Comparison of ENCODE assay signal across 15 cellular contexts in the genomic region with DNA sequence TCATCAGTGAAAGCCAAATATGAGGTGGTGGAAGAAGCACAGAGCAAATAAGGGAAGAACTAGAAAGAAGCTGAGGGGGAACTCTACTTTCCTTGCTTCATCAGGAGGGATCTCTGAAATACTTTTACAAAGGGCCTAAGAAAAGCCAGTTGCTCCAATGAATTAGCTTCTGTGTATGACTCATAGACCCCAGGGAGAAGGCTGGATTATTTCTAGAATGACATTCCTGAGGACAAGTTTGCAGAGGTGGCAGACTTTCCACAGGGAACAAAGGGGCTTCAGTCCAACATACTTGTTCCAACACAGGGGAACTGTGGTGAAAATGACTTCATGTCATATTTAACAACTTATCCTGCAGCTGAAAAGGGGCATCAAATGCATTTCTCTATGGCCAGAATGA. TPM values are rescaled to one million over a fixed set of nuclear protein-coding genes. Genes with fewer than 3 reads are reported as not detected.
DNase-seq lines count a peak whose midpoint lies in the region; ATAC-seq and TF ChIP-seq lines count a peak whose summit lies in the region.
"Had no signal": no experiment of that assay in that cellular context is flagged by ENCODE, and none has a peak within 500 bp of the region (broad histone marks: within the 10 kb centered on the region; RNA-seq: fewer than 3 reads in every experiment).

No MANE protein-coding gene starts in this region.

- no peaks in the 10 kb centered on the region for H3K27me3 Mint-ChIP-seq in endothelial cell (ENCODE audit: unreplicated experiment)

- no peak for ATAC-seq in HG03095 (IDR thresholded peaks at IDR 0.05; ENCODE audit: unreplicated experiment)
- no peak for ATAC-seq in activated naive CD4-positive, alpha-beta T cell treated with anti-CD3 and anti-CD28 coated beads, Interleukin-2, amount 50 U/mL, for 72 hours

- no peaks in the 10 kb centered on the region for H3K9me3 Mint-ChIP-seq in endothelial cell (ENCODE audit: unreplicated experiment)
- no peaks in the 10 kb centered on the region for H3K9me3 Mint-ChIP-seq in activated naive CD4-positive, alpha-beta T cell treated with anti-CD3 and anti-CD28 coated beads, Interleukin-2, amount 50 U/mL, for 72 hours

- H3K4me2 ChIP-seq in osteoblast (ENCODE audit: insufficient read depth, low read length): peak overlapping the region; percentile 56

- H3K79me2 ChIP-seq in osteoblast (ENCODE audit: insufficient read depth, low read length): no peaks in the 10 kb centered on the region

- no peaks in the 10 kb centered on the region for H3K36me3 Mint-ChIP-seq in endothelial cell (ENCODE audit: low read depth, unreplicated experiment)
- no peaks in the 10 kb centered on the region for H3K36me3 Mint-ChIP-seq in activated naive CD4-positive, alpha-beta T cell treated with anti-CD3 and anti-CD28 coated beads, Interleukin-2, amount 50 U/mL, for 72 hours

- intact Hi-C loops in prostate gland (cut with DNase I): loop anchor here (10.0 kb wide), 1 partner anchor 59 kb away; the partner anchor contains the start of genes AUP1, DQX1 and HTRA2

- H3K9ac ChIP-seq in NT2/D1 (ENCODE audit: insufficient read length, low read depth): no peak overlapping the region

- no peaks in the 10 kb centered on the region for H4K20me1 ChIP-seq in osteoblast (ENCODE audit: insufficient read depth, low read length)

- H3K27ac Mint-ChIP-seq in endothelial cell (ENCODE audit: unreplicated experiment): peak overlapping the region; percentile 38
- H3K27ac Mint-ChIP-seq in activated naive CD4-positive, alpha-beta T cell treated with anti-CD3 and anti-CD28 coated beads, Interleukin-2, amount 50 U/mL, for 72 hours: peak overlapping the region in 1 of 2 donors; percentile 31

- DNase-seq in EH (ENCODE audit: low read depth) (peak; percentile 82), NT2/D1 (ENCODE audit: low read depth, low spot score) (peak; percentile 13), endothelial cell (ENCODE audit: low spot score) (no peak), osteoblast (ENCODE audit: insufficient read length, low spot score, missing footprints) (peak; percentile 23), SIG-M5 treated with dmso at 0.1 percent for 504 hours (lab: John Stamatoyannopoulos, UW; ENCODE audit: unreplicated experiment) (no peak), prostate gland (ENCODE audit: low spot score) (no peak)
- no peak for DNase-seq in activated naive CD4-positive, alpha-beta T cell treated with anti-CD3 and anti-CD28 coated beads, Interleukin-2, amount 50 U/mL, for 72 hours (ENCODE audit: low spot score in 2 of 2)
- DNase-seq: Calu3, dorsolateral prefrontal cortex, hypothalamus, NCI-H1092 treated with DMSO at 0.1 percent for 48 hours, NCI-H526, small intestine, uterus had no signal

- peaks cover 10% of the 10 kb centered on the region for H3K4me1 Mint-ChIP-seq in endothelial cell (ENCODE audit: unreplicated experiment)

- TF ChIP-seq CTCF in endothelial cell (IDR thresholded peaks at IDR 0.05; ENCODE audit: unreplicated experiment) (no peak), osteoblast (IDR thresholded peaks at IDR 0.05; ENCODE audit: extremely low read depth, low read depth, low read length) (no peak), prostate gland (IDR thresholded peaks at IDR 0.05) (no peak)

- no peak for TF ChIP-seq POLR2A in prostate gland (IDR thresholded peaks at IDR 0.05)

- H3K36me3 ChIP-seq in NT2/D1 (ENCODE audit: insufficient read depth, insufficient read length, low read length): peaks cover 9% of the 10 kb centered on the region
- no peaks in the 10 kb centered on the region for H3K36me3 ChIP-seq in osteoblast (ENCODE audit: insufficient read depth, low read length)
- no peaks in the 10 kb centered on the region for H3K36me3 ChIP-seq in prostate gland
- H3K36me3 ChIP-seq: uterus had no signal

- no peak overlapping the region for H2AFZ ChIP-seq in osteoblast (ENCODE audit: low read length)

- H3K27ac ChIP-seq in osteoblast (ENCODE audit: low read depth, low read length): peak overlapping the region; percentile 73
- no peak overlapping the region for H3K27ac ChIP-seq in prostate gland
- H3K27ac ChIP-seq: dorsolateral prefrontal cortex, uterus had no signal

- H3K4me3 ChIP-seq in NT2/D1 (ENCODE audit: insufficient read length, low read depth): no peak overlapping the region
- H3K4me3 ChIP-seq in osteoblast (ENCODE audit: insufficient read depth, low read length): no peak overlapping the region
- H3K4me3 ChIP-seq in prostate gland: no peak overlapping the region
- H3K4me3 ChIP-seq: dorsolateral prefrontal cortex, uterus had no signal

- H3K4me1 ChIP-seq in NT2/D1 (ENCODE audit: insufficient read depth, insufficient read length) (no peaks in the 10 kb centered on the region), osteoblast (ENCODE audit: insufficient read depth, low read length) (peaks cover 34% of the 10 kb centered on the region), prostate gland (replicated peaks) (no peaks in the 10 kb centered on the region)
- H3K4me1 ChIP-seq: uterus had no signal

- no peak overlapping the region for H3K4me3 Mint-ChIP-seq in endothelial cell (ENCODE audit: unreplicated experiment)

- no peaks in the 10 kb centered on the region for H3K9me3 ChIP-seq in NT2/D1 (ENCODE audit: insufficient read depth, low read length)
- H3K9me3 ChIP-seq in osteoblast (ENCODE audit: low read depth, low read length): no peaks in the 10 kb centered on the region
- no peaks in the 10 kb centered on the region for H3K9me3 ChIP-seq in prostate gland
- H3K9me3 ChIP-seq: uterus had no signal

- H3K27me3 ChIP-seq in NT2/D1 (ENCODE audit: insufficient read depth, insufficient read length) (no peaks in the 10 kb centered on the region), osteoblast (ENCODE audit: insufficient read depth, low read length) (no peaks in the 10 kb centered on the region), prostate gland (replicated peaks; ENCODE audit: insufficient read depth) (no peaks in the 10 kb centered on the region)
- H3K27me3 ChIP-seq: dorsolateral prefrontal cortex, uterus had no signal

RNA-seq across cellular contexts. Expression of gene DOK1, which starts 29.0 kb away (rescaled TPM):
- total RNA-seq in endothelial cell (ENCODE audit: unreplicated experiment): 27.8 TPM
- 89.8 and 93.1 TPM in 2 replicates for total RNA-seq in osteoblast
- total RNA-seq in prostate gland: 10 to 100 TPM in 1 of 2 donors, 1 to 10 TPM in 1; 4.5 to 18.9 TPM
- 10 to 100 TPM; 23.6 to 25.6 TPM for total RNA-seq in activated naive CD4-positive, alpha-beta T cell treated with anti-CD3 and anti-CD28 coated beads, Interleukin-2, amount 50 U/mL, for 72 hours

RNA-seq across cellular contexts. Expression of gene LOXL3, which starts 29.8 kb away (rescaled TPM):
- total RNA-seq in endothelial cell (ENCODE audit: unreplicated experiment) (10.0 TPM), osteoblast (64.8 and 97.4 TPM in 2 replicates), prostate gland (10 to 100 TPM in 1 of 2 donors, 1 to 10 TPM in 1; 1.3 to 10.7 TPM)
- total RNA-seq in activated naive CD4-positive, alpha-beta T cell treated with anti-CD3 and anti-CD28 coated beads, Interleukin-2, amount 50 U/mL, for 72 hours: 1 to 10 TPM in 1 of 2 donors, under 1 TPM in 1; 0.20 to 1.5 TPM

RNA-seq across cellular contexts. Expression of gene HTRA2, which starts 53.8 kb away (rescaled TPM):
- 44.3 TPM for total RNA-seq in endothelial cell (ENCODE audit: unreplicated experiment)
- total RNA-seq in osteoblast: 51.8 and 53.6 TPM in 2 replicates
- 10 to 100 TPM; 19.1 to 37.9 TPM for total RNA-seq in prostate gland
- 10 to 100 TPM; 57.5 to 84.4 TPM for total RNA-seq in activated naive CD4-positive, alpha-beta T cell treated with anti-CD3 and anti-CD28 coated beads, Interleukin-2, amount 50 U/mL, for 72 hours

RNA-seq across cellular contexts. Expression of gene AUP1, which starts 54.0 kb away (rescaled TPM):
- 117 TPM for total RNA-seq in endothelial cell (ENCODE audit: unreplicated experiment)
- 82.9 and 86.3 TPM in 2 replicates for total RNA-seq in osteoblast
- 100 to 1,000 TPM; 101 to 124 TPM for total RNA-seq in prostate gland
- 10 to 100 TPM; 42.3 to 97.1 TPM for total RNA-seq in activated naive CD4-positive, alpha-beta T cell treated with anti-CD3 and anti-CD28 coated beads, Interleukin-2, amount 50 U/mL, for 72 hours

RNA-seq across cellular contexts. Expression of gene DQX1, which starts 57.5 kb away (rescaled TPM):
- total RNA-seq in endothelial cell (ENCODE audit: unreplicated experiment): 3.5 TPM
- total RNA-seq in osteoblast: not detected in 2 replicates
- not detected for total RNA-seq in prostate gland
- total RNA-seq in activated naive CD4-positive, alpha-beta T cell treated with anti-CD3 and anti-CD28 coated beads, Interleukin-2, amount 50 U/mL, for 72 hours: 1 to 10 TPM in 1 of 2 donors, under 1 TPM in 1; 0.29 to 2.3 TPM
- total RNA-seq: uterus had no signal

Comparison
In these comparisons a context has a peak if more than half of its experiments do, and no peak if none do; other contexts are left out.
1. DNase-seq: peak in EH (single experiment), NT2/D1 (single experiment) and osteoblast (single experiment); none in endothelial cell (single experiment), SIG-M5 treated with dmso at 0.1 percent for 504 hours (single experiment), prostate gland (single experiment) and activated naive CD4-positive, alpha-beta T cell treated with anti-CD3 and anti-CD28 coated beads, Interleukin-2, amount 50 U/mL, for 72 hours (0 of 2).